Comparison of ENCODE assay signal across 1 cellular context in genomic region chr3:58305882-58306661, GRCh38.
A peak's percentile ranks its signal among the peaks of the same experiment; 100 is the strongest.
TF ChIP-seq lines count a peak whose summit lies in the region.

TSS of gene HTD2 (plus strand) at chr3:58306520. CDS start at chr3:58317614, 11,094 bp downstream.
TSS of gene RPP14 (plus strand) at chr3:58306245. CDS start at chr3:58310330, 4,085 bp downstream.

TF ChIP-seq in WTC11, 78 proteins besides CTCF, POLR2A, EP300 and RAD21 (continued from another document and continues in another):
- no peak for TF ChIP-seq ZNF512 (CRISPR knock-in tag; IDR thresholded peaks at IDR 0.05; ENCODE audit: borderline replicate concordance)
- no peak for TF ChIP-seq ZNF317 (CRISPR knock-in tag; IDR thresholded peaks at IDR 0.05; ENCODE audit: borderline replicate concordance, low read depth)
- TF ChIP-seq JUN (CRISPR knock-in tag; IDR thresholded peaks at IDR 0.05), result peak; percentile 77; the same call in 1 of the 2 replicates
- no peak for TF ChIP-seq ERG (CRISPR knock-in tag; IDR thresholded peaks at IDR 0.05)
- no peak for TF ChIP-seq ELF4 (CRISPR knock-in tag; IDR thresholded peaks at IDR 0.05; ENCODE audit: low read depth)
- TF ChIP-seq CBFB (CRISPR knock-in tag; IDR thresholded peaks at IDR 0.05; ENCODE audit: low read depth), result no peak; the same call in 1 of the 2 replicates
- TF ChIP-seq NR3C1 (CRISPR knock-in tag; conservative IDR thresholded peaks at IDR 0.05; ENCODE audit: low read depth), result no peak
- 0 out of 2 replicates have a peak, but pooled peaks have one; percentile 56 for TF ChIP-seq ZBTB43 (CRISPR knock-in tag; IDR thresholded peaks at IDR 0.05)
- no peak for TF ChIP-seq ZNF416 (CRISPR knock-in tag; IDR thresholded peaks at IDR 0.05)
- TF ChIP-seq ETV6 (CRISPR knock-in tag; IDR thresholded peaks at IDR 0.05), result peak; percentile 94
- TF ChIP-seq IRF1 (CRISPR knock-in tag; IDR thresholded peaks at IDR 0.05), result no peak
- TF ChIP-seq TP53 (CRISPR knock-in tag; IDR thresholded peaks at IDR 0.05), result 0 out of 2 replicates have a peak, but pooled peaks have one; percentile 17
- no peak for TF ChIP-seq GRHL2 (CRISPR knock-in tag; IDR thresholded peaks at IDR 0.05; ENCODE audit: insufficient replicate concordance, severe bottlenecking)
- TF ChIP-seq PREB (CRISPR knock-in tag; IDR thresholded peaks at IDR 0.05; ENCODE audit: borderline replicate concordance), result no peak
- no peak for TF ChIP-seq ZNF219 (CRISPR knock-in tag; IDR thresholded peaks at IDR 0.05; ENCODE audit: borderline replicate concordance)
- TF ChIP-seq KAT7 (CRISPR knock-in tag; IDR thresholded peaks at IDR 0.05; ENCODE audit: borderline replicate concordance), result no peak
- TF ChIP-seq ZNF263 (CRISPR knock-in tag; IDR thresholded peaks at IDR 0.05; ENCODE audit: low read depth), result no peak
- TF ChIP-seq ATF3 (CRISPR knock-in tag; conservative IDR thresholded peaks at IDR 0.05), result peak; percentile 55; the same call in 1 of the 2 replicates
- TF ChIP-seq ZNF232 (CRISPR knock-in tag; IDR thresholded peaks at IDR 0.05), result no peak
- TF ChIP-seq CREB1 (CRISPR knock-in tag; IDR thresholded peaks at IDR 0.05), result no peak
- TF ChIP-seq ZNF532 (CRISPR knock-in tag; IDR thresholded peaks at IDR 0.05; ENCODE audit: borderline replicate concordance), result no peak
- no peak for TF ChIP-seq MXD4 (CRISPR knock-in tag; IDR thresholded peaks at IDR 0.05; ENCODE audit: borderline replicate concordance)
- TF ChIP-seq SMAD3 (CRISPR knock-in tag; IDR thresholded peaks at IDR 0.05; ENCODE audit: borderline replicate concordance), result no peak
- peak; percentile 35; the same call in 1 of the 2 replicates for TF ChIP-seq USF1 (CRISPR knock-in tag; IDR thresholded peaks at IDR 0.05)
- TF ChIP-seq NFYB (CRISPR knock-in tag; conservative IDR thresholded peaks at IDR 0.05; ENCODE audit: low read depth), result no peak
- no peak for TF ChIP-seq AFF4 (CRISPR knock-in tag; IDR thresholded peaks at IDR 0.05; ENCODE audit: borderline replicate concordance)
- no peak for TF ChIP-seq ZSCAN18 (CRISPR knock-in tag; IDR thresholded peaks at IDR 0.05)
- no peak for TF ChIP-seq FOXJ3 (CRISPR knock-in tag; IDR thresholded peaks at IDR 0.05; ENCODE audit: borderline replicate concordance)
- TF ChIP-seq SOX15 (CRISPR knock-in tag; IDR thresholded peaks at IDR 0.05), result no peak
- no peak for TF ChIP-seq NR1H2 (CRISPR knock-in tag; IDR thresholded peaks at IDR 0.05)
- TF ChIP-seq NFATC4 (CRISPR knock-in tag; IDR thresholded peaks at IDR 0.05), result no peak
- no peak for TF ChIP-seq OVOL2 (CRISPR knock-in tag; IDR thresholded peaks at IDR 0.05; ENCODE audit: borderline replicate concordance)
- TF ChIP-seq ATF2 (CRISPR knock-in tag; IDR thresholded peaks at IDR 0.05; ENCODE audit: borderline replicate concordance, low read depth), result 0 out of 2 replicates have a peak, but pooled peaks have one; percentile 24
- TF ChIP-seq E2F5 (CRISPR knock-in tag; IDR thresholded peaks at IDR 0.05), result peak; percentile 90
